21 cellular contexts compared by ENCODE assay signal in genomic region chrX:10231461-10231860, GRCh38.
"Had no signal": no experiment of that assay in that cellular context is flagged by ENCODE, and none has a peak within 500 bp of the region (broad histone marks: within the 10 kb centered on the region; RNA-seq: fewer than 3 reads in every experiment).

No MANE protein-coding gene starts in this region.

- H3K27ac ChIP-seq: adrenal gland, epithelial cell of prostate, gastrocnemius medialis, prostate gland, right lobe of liver, spleen, tibial nerve had no signal

- ATAC-seq: activated T-helper 17 cell treated with anti-CD3 and anti-CD28 coated beads, Interleukin-2, amount 50 U/mL, for 72 hours; gastrocnemius medialis; left ventricle myocardium superior; right lobe of liver; stimulated activated memory B cell treated with anti-CD40 and anti-IgM and Interleukin-4, amounts not matched to agents 10 μg/mL and 1 μg/mL and 100 μg/mL, for 72 hours; WTC11 had no signal

- H3K27ac Mint-ChIP-seq: activated CD4-positive, alpha-beta T cell treated with anti-CD3 and anti-CD28 coated beads, Interleukin-2, amount 10 ng/mL, durations not matched to agents 7 days and 5 days; activated naive CD4-positive, alpha-beta T cell treated with anti-CD3 and anti-CD28 coated beads for 36 hours; activated T-helper 17 cell treated with anti-CD3 and anti-CD28 coated beads, Interleukin-2, amount 50 U/mL, for 72 hours; nephron; stimulated activated memory B cell treated with anti-CD40 and anti-IgM and Interleukin-4, amounts not matched to agents 10 μg/mL and 1 μg/mL and 100 μg/mL, for 72 hours; WTC11 had no signal

- H3K27me3 Mint-ChIP-seq: activated CD4-positive, alpha-beta T cell treated with anti-CD3 and anti-CD28 coated beads, Interleukin-2, amount 10 ng/mL, durations not matched to agents 7 days and 5 days; activated T-helper 17 cell treated with anti-CD3 and anti-CD28 coated beads, Interleukin-2, amount 50 U/mL, for 72 hours; central memory CD8-positive, alpha-beta T cell; stimulated activated memory B cell treated with anti-CD40 and anti-IgM and Interleukin-4, amounts not matched to agents 10 μg/mL and 1 μg/mL and 100 μg/mL, for 72 hours had no signal

- H3K4me3 Mint-ChIP-seq: activated CD4-positive, alpha-beta T cell treated with anti-CD3 and anti-CD28 coated beads, Interleukin-2, amount 10 ng/mL, durations not matched to agents 7 days and 5 days; activated naive CD4-positive, alpha-beta T cell treated with anti-CD3 and anti-CD28 coated beads for 36 hours; activated T-helper 17 cell treated with anti-CD3 and anti-CD28 coated beads, Interleukin-2, amount 50 U/mL, for 72 hours; central memory CD8-positive, alpha-beta T cell; nephron; stimulated activated memory B cell treated with anti-CD40 and anti-IgM and Interleukin-4, amounts not matched to agents 10 μg/mL and 1 μg/mL and 100 μg/mL, for 72 hours; WTC11 had no signal

- H3K4me3 ChIP-seq: adrenal gland, gastrocnemius medialis, prostate gland, right lobe of liver, spleen, tibial nerve had no signal

- H3K4me1 Mint-ChIP-seq: activated CD4-positive, alpha-beta T cell treated with anti-CD3 and anti-CD28 coated beads, Interleukin-2, amount 10 ng/mL, durations not matched to agents 7 days and 5 days; activated T-helper 17 cell treated with anti-CD3 and anti-CD28 coated beads, Interleukin-2, amount 50 U/mL, for 72 hours; central memory CD8-positive, alpha-beta T cell; nephron; stimulated activated memory B cell treated with anti-CD40 and anti-IgM and Interleukin-4, amounts not matched to agents 10 μg/mL and 1 μg/mL and 100 μg/mL, for 72 hours; WTC11 had no signal

- H3K9me3 ChIP-seq: adrenal gland, gastrocnemius medialis, prostate gland, right lobe of liver, spleen, tibial nerve had no signal

- H3K36me3 ChIP-seq: adrenal gland, gastrocnemius medialis, prostate gland, right lobe of liver, tibial nerve had no signal

- H3K36me3 Mint-ChIP-seq: WTC11 had no signal

- DNase-seq: activated CD4-positive, alpha-beta T cell treated with anti-CD3 and anti-CD28 coated beads, Interleukin-2, amount 10 ng/mL, durations not matched to agents 7 days and 5 days; activated naive CD4-positive, alpha-beta T cell treated with anti-CD3 and anti-CD28 coated beads for 36 hours; activated T-cell treated with anti-CD3 and anti-CD28 coated beads for 4 hours; adrenal gland; cortex of kidney; effector memory CD4-positive, alpha-beta T cell; gastrocnemius medialis; left ventricle myocardium superior; mesendoderm; occipital lobe; right lobe of liver; spleen; stimulated activated CD4-positive, alpha-beta T cell treated with anti-CD3 and anti-CD28 coated beads, Interleukin-1b, Interleukin-23, amount 100 ng/mL, for 48 hours had no signal

- H3K9me3 Mint-ChIP-seq: activated CD4-positive, alpha-beta T cell treated with anti-CD3 and anti-CD28 coated beads, Interleukin-2, amount 10 ng/mL, durations not matched to agents 7 days and 5 days; activated naive CD4-positive, alpha-beta T cell treated with anti-CD3 and anti-CD28 coated beads for 36 hours; activated T-helper 17 cell treated with anti-CD3 and anti-CD28 coated beads, Interleukin-2, amount 50 U/mL, for 72 hours; central memory CD8-positive, alpha-beta T cell; stimulated activated memory B cell treated with anti-CD40 and anti-IgM and Interleukin-4, amounts not matched to agents 10 μg/mL and 1 μg/mL and 100 μg/mL, for 72 hours; WTC11 had no signal

- H3K27me3 ChIP-seq: adrenal gland, gastrocnemius medialis, right lobe of liver, spleen, tibial nerve had no signal

- H3K4me1 ChIP-seq: adrenal gland, gastrocnemius medialis, prostate gland, right lobe of liver, spleen, tibial nerve had no signal
